27 cellular contexts compared by ENCODE assay signal in the genomic region with DNA sequence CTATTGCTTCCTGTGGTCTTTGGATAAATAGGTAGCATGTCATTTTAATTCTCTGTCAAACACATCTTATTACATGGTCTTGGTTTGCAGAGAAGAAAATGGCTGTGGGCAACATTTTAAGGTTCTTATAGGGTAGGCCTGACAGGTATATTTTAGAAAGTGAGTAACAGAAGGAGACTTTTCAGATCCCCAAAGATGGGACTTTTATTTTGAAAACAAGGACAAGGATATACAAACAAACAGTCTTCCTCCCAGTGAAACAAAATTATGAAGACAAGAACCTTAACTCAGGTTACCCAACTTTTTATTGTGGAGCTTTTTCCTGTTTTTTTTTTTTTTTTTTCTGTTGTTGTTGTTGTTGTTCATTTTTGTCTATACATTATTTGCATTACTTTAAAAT.
"Had no signal": no experiment of that assay in that cellular context is flagged by ENCODE, and none has a peak within 500 bp of the region (broad histone marks: within the 10 kb centered on the region; RNA-seq: fewer than 3 reads in every experiment).

No MANE protein-coding gene starts in this region.

- H3K27ac ChIP-seq: stomach, suprapubic skin, testis, thoracic aorta, thyroid gland, tibial artery, tibial nerve, transverse colon, upper lobe of left lung, upper lobe of right lung, uterus, vagina had no signal

- H3K9me3 ChIP-seq: suprapubic skin, testis, thoracic aorta, thyroid gland, tibial artery, tibial nerve, transverse colon, upper lobe of left lung, upper lobe of right lung, uterus, vagina had no signal

- H3K4me3 ChIP-seq: stomach, suprapubic skin, testis, thoracic aorta, thyroid gland, tibial artery, tibial nerve, transverse colon, upper lobe of left lung, upper lobe of right lung, uterus, vagina had no signal

- ATAC-seq: stimulated activated effector memory CD8-positive, alpha-beta T cell treated with anti-CD3 and anti-CD28 coated beads, Interleukin-12 subunit alpha, Interleukin-12 subunit beta, amount 100 ng/mL, for 72 hours; stimulated activated memory B cell treated with anti-CD40 and anti-IgM and Interleukin-4, amounts not matched to agents 10 μg/mL and 1 μg/mL and 100 μg/mL, for 72 hours; stimulated activated naive B cell treated with anti-CD40 and anti-IgM and Interleukin-4, amounts not matched to agents 10 μg/mL and 1 μg/mL and 100 μg/mL, for 72 hours; stimulated activated naive CD8-positive, alpha-beta T cell treated with anti-CD3 and anti-CD28 coated beads, Interleukin-15, amount 100 ng/mL, for 72 hours; stimulated activated naive CD8-positive, alpha-beta T cell treated with anti-CD3 and anti-CD28 coated beads, Interleukin-15, Interleukin-2, amounts not matched to agents 100 U/mL and 50 U/mL, for 24 hours; upper lobe of right lung had no signal

- H3K27me3 ChIP-seq: suprapubic skin, testis, thyroid gland, tibial nerve, transverse colon, upper lobe of left lung, upper lobe of right lung, uterus, vagina had no signal

- FAIRE-seq: urothelium cell line had no signal

- DNase-seq: stimulated activated CD4-positive, alpha-beta T cell treated with anti-CD3 and anti-CD28 coated beads, Interleukin-2, amount 100 ng/mL, for 48 hours; stimulated activated CD4-positive, alpha-beta T cell treated with anti-CD3 and anti-CD28 coated beads, Interleukin-4, amount 100 ng/mL, for 1 hour; stimulated activated CD4-positive, alpha-beta T cell treated with anti-CD3 and anti-CD28 coated beads, Interleukin-4, amount 100 ng/mL, for 24 hours; stimulated activated CD4-positive, alpha-beta T cell treated with anti-CD3 and anti-CD28 coated beads, Interleukin-4, amount 100 ng/mL, for 4 hours; stimulated activated CD8-positive, alpha-beta memory T cell treated with anti-CD3 and anti-CD28 coated beads, Interleukin-4, amount 100 ng/mL, for 48 hours; stimulated activated naive B cell treated with anti-CD40 and anti-IgM and Interleukin-4, amounts not matched to agents 10 μg/mL and 1 μg/mL and 100 μg/mL, for 72 hours; stimulated activated naive CD4-positive, alpha-beta T cell; stimulated activated naive CD4-positive, alpha-beta T cell treated with Interleukin-2 at 50 U/mL for 16 hours; stimulated activated naive CD8-positive, alpha-beta T cell treated with anti-CD3 and anti-CD28 coated beads, Interleukin-15, amount 100 ng/mL, for 72 hours; stimulated activated naive CD8-positive, alpha-beta T cell treated with anti-CD3 and anti-CD28 coated beads, Interleukin-15, Interleukin-2, amounts not matched to agents 100 U/mL and 50 U/mL, for 24 hours; stomach; substantia nigra; testis; thyroid gland; tibial artery; transverse colon; trophoblast cell; upper lobe of left lung; upper lobe of right lung; uterus had no signal

- H3K4me1 ChIP-seq: stomach, suprapubic skin, testis, thyroid gland, tibial artery, tibial nerve, transverse colon, upper lobe of left lung, upper lobe of right lung, uterus, vagina had no signal

- H3K36me3 ChIP-seq: stomach, suprapubic skin, thoracic aorta, thyroid gland, tibial artery, tibial nerve, transverse colon, upper lobe of left lung, upper lobe of right lung, uterus, vagina had no signal
